In genomic region chr16:67277294-67277998, GRCh38 we compare ENCODE assay signal across 8 cellular contexts. TPM values are rescaled to one million over a fixed set of nuclear protein-coding genes. Genes with fewer than 3 reads are reported as not detected.
DNase-seq lines count a peak whose midpoint lies in the region; ATAC-seq and TF ChIP-seq lines count a peak whose summit lies in the region.

No MANE protein-coding gene starts in this region.

- no peak for TF ChIP-seq POLR2A in GM18505 (IDR thresholded peaks at IDR 0.05; ENCODE audit: borderline replicate concordance, extremely low read depth, insufficient read depth, insufficient read length)

- no peak for TF ChIP-seq CTCF in fibroblast of mammary gland (conservative IDR thresholded peaks at IDR 0.05; ENCODE audit: control insufficient read depth, insufficient read depth, low read depth, low read length)

- no peaks in the 10 kb centered on the region for H3K27me3 Mint-ChIP-seq in T-cell

- H3K4me3 ChIP-seq in fibroblast of mammary gland (ENCODE audit: control insufficient read depth, low read depth, low read length) (peak overlapping the region; percentile 78), skin epidermis (peak overlapping the region in 2 of 7 experiments; percentile 13 to 76)

- H3K4me1 Mint-ChIP-seq in T-cell: peaks cover 9 to 19% (median 16%) of the 10 kb centered on the region in 3 donors

- peak; percentile 9 for DNase-seq in DMS53 (lab: John Stamatoyannopoulos, UW)
- no peak for DNase-seq in DMS53 treated with DMSO at 0.1 percent for 48 hours (lab: John Stamatoyannopoulos, UW; ENCODE audit: unreplicated experiment)
- DNase-seq in T-cell: no peak
- peak; percentile 99 for DNase-seq in fibroblast of mammary gland (ENCODE audit: low read depth)
- no peak for DNase-seq in activated CD4-positive, CD25-positive, alpha-beta regulatory T cell treated with anti-CD3 and anti-CD28 coated beads, Interleukin-2, amount 50 U/mL, for 72 hours
- no peak for DNase-seq in NK-92 (lab: John Stamatoyannopoulos, UW; ENCODE audit: unreplicated experiment)

- POLR2A ChIA-PET in T-cell (lab: Charles Lee): no interaction called here

- peak overlapping the region in 19 of 21 experiments; percentile 12 to 94 (median 83) for H3K27ac ChIP-seq in skin epidermis

- H3K4me3 Mint-ChIP-seq in T-cell: peak overlapping the region; percentile 43 to 53 (median 51)

- ATAC-seq in T-cell (replicated peaks in 1 of 4) (no peak), GM18505 (IDR thresholded peaks at IDR 0.05; ENCODE audit: unreplicated experiment) (no peak)

- H3K36me3 Mint-ChIP-seq in T-cell: peaks cover 9% of the 10 kb centered on the region

- H3K9me3 Mint-ChIP-seq in T-cell: no peaks in the 10 kb centered on the region

- CTCF ChIA-PET in T-cell (lab: Charles Lee): no interaction called here

- peak overlapping the region in 1 of 2 donors; percentile 58 for H3K27ac Mint-ChIP-seq in T-cell

RNA-seq across cellular contexts. Expression of gene PLEKHG4, which starts 1.9 kb away (rescaled TPM):
- total RNA-seq in T-cell: 10 to 100 TPM; 19.4 to 27.5 (median 24.9) TPM

RNA-seq across cellular contexts. Expression of gene SLC9A5, which starts 28.7 kb away (rescaled TPM):
- total RNA-seq in T-cell: 1 to 10 TPM; 1.4 to 2.3 (median 2.2) TPM

RNA-seq across cellular contexts. Expression of gene FHOD1, which starts 30.2 kb away (rescaled TPM):
- total RNA-seq in T-cell: 10 to 100 TPM; 31.0 to 92.5 (median 66.2) TPM

RNA-seq across cellular contexts. Expression of gene KCTD19, which starts 49.1 kb away (rescaled TPM):
- total RNA-seq in T-cell: not detected

RNA-seq across cellular contexts. Expression of gene LRRC36, which starts 49.2 kb away (rescaled TPM):
- not detected for total RNA-seq in T-cell

Comparison
In these comparisons a context has a peak if more than half of its experiments do, and no peak if none do; other contexts are left out.
1. DNase-seq: peak in DMS53 (single experiment) and fibroblast of mammary gland (single experiment); none in DMS53 treated with DMSO at 0.1 percent for 48 hours (single experiment), T-cell (0 of 34), activated CD4-positive, CD25-positive, alpha-beta regulatory T cell treated with anti-CD3 and anti-CD28 coated beads, Interleukin-2, amount 50 U/mL, for 72 hours (single experiment) and NK-92 (single experiment).